ENCODE assay signal across 14 cellular contexts in genomic region chr15:44667039-44667360, GRCh38. TPM values are rescaled to one million over a fixed set of nuclear protein-coding genes. Genes with fewer than 3 reads are reported as not detected.
A peak's percentile ranks its signal among the peaks of the same experiment; 100 is the strongest.
DNase-seq lines count a peak whose midpoint lies in the region; ATAC-seq, FAIRE-seq and TF ChIP-seq lines count a peak whose summit lies in the region.
"Had no signal": no experiment of that assay in that cellular context is flagged by ENCODE, and none has a peak within 500 bp of the region (broad histone marks: within the 10 kb centered on the region; RNA-seq: fewer than 3 reads in every experiment).

No MANE protein-coding gene starts in this region.

- H3K36me3 ChIP-seq in OCI-LY3 (replicated peaks; ENCODE audit: low read depth, low read length) (no peaks in the 10 kb centered on the region), K562 (ENCODE audit: control insufficient read depth, insufficient read depth, low read length) (no peaks in the 10 kb centered on the region)

- no peak for FAIRE-seq in K562 (lab: Jason Lieb, UNC)
- FAIRE-seq: H1 had no signal

- peaks cover 8% of the 10 kb centered on the region for H3K36me3 Mint-ChIP-seq in activated naive CD4-positive, alpha-beta T cell treated with anti-CD3 and anti-CD28 coated beads, Interleukin-2, amount 10 ng/mL, durations not matched to agents 7 days and 5 days
- H3K36me3 Mint-ChIP-seq in stimulated activated memory B cell treated with anti-CD40 and anti-IgM and Interleukin-4, amounts not matched to agents 10 μg/mL and 1 μg/mL and 100 μg/mL, for 72 hours = peaks cover 1% of the 10 kb centered on the region

- peaks cover 85% of the 10 kb centered on the region for H3K4me1 ChIP-seq in OCI-LY3 (ENCODE audit: low read length)
- H3K4me1 ChIP-seq in K562 (replicated peaks in 1 of 2; ENCODE audit: control insufficient read depth in 2 of 2, insufficient read depth in 2 of 2, low read length in 2 of 2) = peaks cover 14 to 20% of the 10 kb centered on the region in 2 experiments

- in situ Hi-C loops in K562 (cut with MboI) = no loop called here

- POLR2A ChIA-PET in K562 (lab: Yijun Ruan, JAX) = interaction anchor here (0.6 to 1.5 kb wide), 3 partner anchors 44 to 62 kb away, joined by 3 to 5 read pairs (median 4); partner anchors contain the start of gene PATL2

- 26% methylated on average over 3 of the region's 3 CpGs for WGBS in K562 (ENCODE audit: insufficient coverage, low coverage, missing lambda C conversion rate)

- H4K20me1 ChIP-seq in OCI-LY3 (ENCODE audit: insufficient read depth, low read length) = no peaks in the 10 kb centered on the region
- H4K20me1 ChIP-seq in K562 (replicated peaks; ENCODE audit: control insufficient read depth, insufficient read depth, low read length) = no peaks in the 10 kb centered on the region

- no peaks in the 10 kb centered on the region for H3K27me3 ChIP-seq in OCI-LY3 (ENCODE audit: low read depth, low read length)
- no peaks in the 10 kb centered on the region for H3K27me3 ChIP-seq in K562 (ENCODE audit: control insufficient read depth in 2 of 2, insufficient read depth in 2 of 2, low read length in 2 of 2)

- H3K4me1 Mint-ChIP-seq in activated naive CD4-positive, alpha-beta T cell treated with anti-CD3 and anti-CD28 coated beads, Interleukin-2, amount 10 ng/mL, durations not matched to agents 7 days and 5 days = peaks cover 81% of the 10 kb centered on the region
- peaks cover 76% of the 10 kb centered on the region for H3K4me1 Mint-ChIP-seq in stimulated activated memory B cell treated with anti-CD40 and anti-IgM and Interleukin-4, amounts not matched to agents 10 μg/mL and 1 μg/mL and 100 μg/mL, for 72 hours

- H3K4me3 Mint-ChIP-seq in activated naive CD4-positive, alpha-beta T cell treated with anti-CD3 and anti-CD28 coated beads, Interleukin-2, amount 10 ng/mL, durations not matched to agents 7 days and 5 days = peak overlapping the region; percentile 68
- peak overlapping the region; percentile 66 for H3K4me3 Mint-ChIP-seq in stimulated activated memory B cell treated with anti-CD40 and anti-IgM and Interleukin-4, amounts not matched to agents 10 μg/mL and 1 μg/mL and 100 μg/mL, for 72 hours

- TF ChIP-seq POLR2A in K562 (conservative IDR thresholded peaks at IDR 0.05) = no peak

- TF ChIP-seq RAD21 in K562 (CRISPR knock-in tag; conservative IDR thresholded peaks at IDR 0.05 in 1 of 2, IDR thresholded peaks at IDR 0.05 in 1 of 2) = no peak

- H3K9me3 ChIP-seq in OCI-LY3 (ENCODE audit: insufficient read depth, low read length) = no peaks in the 10 kb centered on the region
- no peaks in the 10 kb centered on the region for H3K9me3 ChIP-seq in K562 (replicated peaks; ENCODE audit: control insufficient read depth, insufficient read depth, low read depth, low read length)

- no peak for TF ChIP-seq EP300 in K562 (IDR thresholded peaks at IDR 0.05; ENCODE audit: low read length)

- intact Hi-C loops in K562 (cut with micrococcal nuclease) = no loop called here

- peaks cover 24% of the 10 kb centered on the region for H3K79me2 ChIP-seq in OCI-LY3 (ENCODE audit: low read length)
- peaks cover 17% of the 10 kb centered on the region for H3K79me2 ChIP-seq in K562 (ENCODE audit: control insufficient read depth, insufficient read depth, low read length)

- CTCF ChIA-PET in activated naive CD4-positive, alpha-beta T cell treated with anti-CD3 and anti-CD28 coated beads, Interleukin-2, amount 10 ng/mL, durations not matched to agents 7 days and 5 days (lab: Charles Lee) = interaction anchor here (0.9 to 6.9 kb wide), 7 partner anchors 11 to 83 kb away, joined by 3 to 168 read pairs (median 42); partner anchors contain the start of genes B2M, PATL2 and TRIM69
- CTCF ChIA-PET in K562 (lab: Yijun Ruan, JAX; ENCODE audit: low intra/inter-chr PET ratio) = no interaction called here

- no TSS peak for BruUV-seq in K562 (replicated peaks; lab: Mats Ljungman, UMichigan)

- no peaks in the 10 kb centered on the region for H3K9me1 ChIP-seq in K562 (ENCODE audit: control insufficient read depth, insufficient read depth, low read length)

- H2AFZ ChIP-seq in OCI-LY3 (ENCODE audit: low read depth, low read length) (peak overlapping the region; percentile 50; the same call in 1 of the 2 replicates), K562 (ENCODE audit: low read depth, low read length) (peak overlapping the region; percentile 69)

- H3K27ac ChIP-seq in OCI-LY3 (ENCODE audit: low read length) (peak overlapping the region; percentile 90), K562 (ENCODE audit: extremely low read depth, low read depth, low read length) (no peak overlapping the region)

- no peaks in the 10 kb centered on the region for H3K27me3 Mint-ChIP-seq in activated naive CD4-positive, alpha-beta T cell treated with anti-CD3 and anti-CD28 coated beads, Interleukin-2, amount 10 ng/mL, durations not matched to agents 7 days and 5 days
- H3K27me3 Mint-ChIP-seq in stimulated activated memory B cell treated with anti-CD40 and anti-IgM and Interleukin-4, amounts not matched to agents 10 μg/mL and 1 μg/mL and 100 μg/mL, for 72 hours = no peaks in the 10 kb centered on the region

- H3K9me3 Mint-ChIP-seq in activated naive CD4-positive, alpha-beta T cell treated with anti-CD3 and anti-CD28 coated beads, Interleukin-2, amount 10 ng/mL, durations not matched to agents 7 days and 5 days = no peaks in the 10 kb centered on the region
- H3K9me3 Mint-ChIP-seq in stimulated activated memory B cell treated with anti-CD40 and anti-IgM and Interleukin-4, amounts not matched to agents 10 μg/mL and 1 μg/mL and 100 μg/mL, for 72 hours = no peaks in the 10 kb centered on the region

- ATAC-seq in K562 (no peak), HG02798 (IDR thresholded peaks at IDR 0.05; ENCODE audit: poor library complexity, unreplicated experiment) (no peak)
- no peak for ATAC-seq in stimulated activated memory B cell treated with anti-CD40 and anti-IgM and Interleukin-4, amounts not matched to agents 10 μg/mL and 1 μg/mL and 100 μg/mL, for 72 hours

- peak overlapping the region; percentile 58 for H3K4me3 ChIP-seq in OCI-LY3 (ENCODE audit: low read length)
- H3K4me3 ChIP-seq in K562 = no peak overlapping the region

- TF ChIP-seq CTCF in OCI-LY3 (IDR thresholded peaks at IDR 0.05; ENCODE audit: low read depth, low read length) (no peak), K562 (IDR thresholded peaks at IDR 0.05 in 2 of 3, conservative IDR thresholded peaks at IDR 0.05 in 1 of 3; ENCODE audit: insufficient read depth in 2 of 3, low read depth in 1 of 3, low read length in 3 of 3) (no peak)

- H3K27ac Mint-ChIP-seq in activated naive CD4-positive, alpha-beta T cell treated with anti-CD3 and anti-CD28 coated beads, Interleukin-2, amount 10 ng/mL, durations not matched to agents 7 days and 5 days = peak overlapping the region; percentile 93
- peak overlapping the region; percentile 93 for H3K27ac Mint-ChIP-seq in stimulated activated memory B cell treated with anti-CD40 and anti-IgM and Interleukin-4, amounts not matched to agents 10 μg/mL and 1 μg/mL and 100 μg/mL, for 72 hours

- H3K4me2 ChIP-seq in OCI-LY3 (ENCODE audit: low read length) (peak overlapping the region; percentile 70), K562 (ENCODE audit: insufficient read depth, low read length) (no peak overlapping the region)

- H3K9ac ChIP-seq in OCI-LY3 (ENCODE audit: low read length) (peak overlapping the region; percentile 55), K562 (ENCODE audit: insufficient read depth in 1 of 2, low read depth in 2 of 2, low read length in 2 of 2) (no peak overlapping the region)

- no peak for DNase-seq in activated naive CD4-positive, alpha-beta T cell treated with anti-CD3 and anti-CD28 coated beads, Interleukin-2, amount 10 ng/mL, durations not matched to agents 7 days and 5 days
- DNase-seq in activated naive CD4-positive, alpha-beta T cell (lab: John Stamatoyannopoulos, UW) = no peak
- DNase-seq in K562 (ENCODE audit: extremely low read depth in 1 of 4, low spot score in 3 of 4) = no peak
- no peak for DNase-seq in ureter (ENCODE audit: low spot score)
- no peak for DNase-seq in NCI-H446 (lab: John Stamatoyannopoulos, UW)
- DNase-seq: activated CD4-positive, CD25-positive, alpha-beta regulatory T cell treated with anti-CD3 and anti-CD28 coated beads, Interleukin-2, amount 50 U/mL, for 72 hours; activated gamma-delta T cell; NCI-H1436; NCI-H510A had no signal

RNA-seq across cellular contexts. Expression of gene SPG11, which starts 3.5 kb away (rescaled TPM):
- total RNA-seq in K562 (2011; cell fraction: chromatin; rRNA removed; ENCODE audit: low replicate concordance) = 195 and 371 TPM in 2 replicates
- total RNA-seq in K562 (2011; cell fraction: nucleolus; rRNA removed) = 116 and 148 TPM in 2 replicates
- 167 and 188 TPM in 2 replicates for total RNA-seq in K562 (2011; cell fraction: nucleoplasm; rRNA removed)
- total RNA-seq in K562 (2014; rRNA removed) (31.3 and 47.4 TPM in 2 replicates), K562 (2014; rRNA removed; fragmentation: Illumina TruSeq; extraction: Trizol) (57.9 and 64.1 TPM in 2 replicates), K562 (2015; rRNA removed; fragmentation: Illumina TruSeq; extraction: Trizol) (49.6 and 55.1 TPM in 2 replicates), K562 (2021) (50.9 and 51.2 TPM in 2 replicates), ureter (155 TPM)
- polyA plus RNA-seq in K562 (2011; rRNA removed) (71.2 and 96.5 TPM in 2 replicates), K562 (2014; fragmentation: Illumina TruSeq; extraction: Trizol) (45.6 and 48.0 TPM in 2 replicates), K562 (2014; fragmentation: Nextera tagmentation; extraction: Ambion mirVana) (10 to 100 TPM; 23.3 to 24.0 TPM), K562 (2014; rRNA removed) (33.9 and 34.1 TPM in 2 replicates)
- 66.0 and 70.7 TPM in 2 replicates for polyA plus RNA-seq in K562 (2011; cell fraction: cytosol; rRNA removed)
- 99.2 and 111 TPM in 2 replicates for polyA plus RNA-seq in K562 (2011; cell fraction: nucleus; rRNA removed)
- 35.2 and 70.1 TPM in 2 replicates for polyA plus RNA-seq in K562 (2012)
- 136 and 168 TPM in 2 replicates for polyA minus RNA-seq in K562 (2011; rRNA and poly(A)+ RNA removed)
- 48.1 and 89.9 TPM in 2 replicates for polyA minus RNA-seq in K562 (2011; cell fraction: cytosol; rRNA and poly(A)+ RNA removed)
- 77.0 and 125 TPM in 2 replicates for polyA minus RNA-seq in K562 (2011; cell fraction: nucleus; rRNA and poly(A)+ RNA removed)

RNA-seq across cellular contexts. Expression of gene PATL2, which starts 44.1 kb away (rescaled TPM):
- 4.1 and 4.5 TPM in 2 replicates for total RNA-seq in K562 (2011; cell fraction: chromatin; rRNA removed; ENCODE audit: low replicate concordance)
- total RNA-seq in K562 (2011; cell fraction: nucleolus; rRNA removed) = 2.2 and 2.5 TPM in 2 replicates
- total RNA-seq in K562 (2011; cell fraction: nucleoplasm; rRNA removed) = 2.1 and 3.6 TPM in 2 replicates
- total RNA-seq in K562 (2014; rRNA removed) = 0.20 and 1.1 TPM in 2 replicates
- total RNA-seq in K562 (2014; rRNA removed; fragmentation: Illumina TruSeq; extraction: Trizol) = 0.41 and 0.69 TPM in 2 replicates
- 0.98 and 1.2 TPM in 2 replicates for total RNA-seq in K562 (2015; rRNA removed; fragmentation: Illumina TruSeq; extraction: Trizol)
- total RNA-seq in K562 (2021) = 0.60 and 0.86 TPM in 2 replicates
- 0.68 and 1.7 TPM in 2 replicates for polyA plus RNA-seq in K562 (2011; rRNA removed)
- polyA plus RNA-seq in K562 (2011; cell fraction: cytosol; rRNA removed) = 0.30 and 1.1 TPM in 2 replicates
- 7.3 and 7.5 TPM in 2 replicates for polyA plus RNA-seq in K562 (2011; cell fraction: nucleus; rRNA removed)
- 0.92 and 3.6 TPM in 2 replicates for polyA plus RNA-seq in K562 (2012)
- 0.91 and 1.2 TPM in 2 replicates for polyA plus RNA-seq in K562 (2014; fragmentation: Illumina TruSeq; extraction: Trizol)
- polyA plus RNA-seq in K562 (2014; fragmentation: Nextera tagmentation; extraction: Ambion mirVana) = under 1 TPM; 0.77 to 0.89 TPM
- 0.42 and 0.55 TPM in 2 replicates for polyA plus RNA-seq in K562 (2014; rRNA removed)
- 0.14 and 1.5 TPM in 2 replicates for polyA minus RNA-seq in K562 (2011; rRNA and poly(A)+ RNA removed)
- polyA minus RNA-seq in K562 (2011; cell fraction: cytosol; rRNA and poly(A)+ RNA removed) = not detected in 2 replicates
- 1.1 and 2.1 TPM in 2 replicates for polyA minus RNA-seq in K562 (2011; cell fraction: nucleus; rRNA and poly(A)+ RNA removed)
- total RNA-seq in ureter = 4.0 TPM
- total RNA-seq: lung microvascular endothelial cell had no signal

RNA-seq across cellular contexts. Expression of gene B2M, which starts 44.3 kb away (rescaled TPM):
- total RNA-seq in K562 (2011; cell fraction: chromatin; rRNA removed; ENCODE audit: low replicate concordance) = 410 and 624 TPM in 2 replicates
- 454 and 493 TPM in 2 replicates for total RNA-seq in K562 (2011; cell fraction: nucleolus; rRNA removed)
- total RNA-seq in K562 (2011; cell fraction: nucleoplasm; rRNA removed) = 734 and 781 TPM in 2 replicates
- total RNA-seq in K562 (2014; rRNA removed) = 508 and 518 TPM in 2 replicates
- total RNA-seq in K562 (2014; rRNA removed; fragmentation: Illumina TruSeq; extraction: Trizol) = 872 and 963 TPM in 2 replicates
- total RNA-seq in K562 (2015; rRNA removed; fragmentation: Illumina TruSeq; extraction: Trizol) = 938 and 983 TPM in 2 replicates
- total RNA-seq in K562 (2021) = 460 and 518 TPM in 2 replicates
- 1,201 and 1,654 TPM in 2 replicates for polyA plus RNA-seq in K562 (2011; rRNA removed)
- 1,148 and 3,009 TPM in 2 replicates for polyA plus RNA-seq in K562 (2011; cell fraction: cytosol; rRNA removed)
- polyA plus RNA-seq in K562 (2011; cell fraction: nucleus; rRNA removed) = 172 and 337 TPM in 2 replicates
- 946 and 1,158 TPM in 2 replicates for polyA plus RNA-seq in K562 (2012)
- polyA plus RNA-seq in K562 (2014; fragmentation: Illumina TruSeq; extraction: Trizol) = 1,667 and 1,763 TPM in 2 replicates
- 1,000 to 10,000 TPM; 2,823 to 3,138 TPM for polyA plus RNA-seq in K562 (2014; fragmentation: Nextera tagmentation; extraction: Ambion mirVana)
- 981 and 1,032 TPM in 2 replicates for polyA plus RNA-seq in K562 (2014; rRNA removed)
- polyA minus RNA-seq in K562 (2011; rRNA and poly(A)+ RNA removed) = 659 and 661 TPM in 2 replicates
- 257 and 286 TPM in 2 replicates for polyA minus RNA-seq in K562 (2011; cell fraction: cytosol; rRNA and poly(A)+ RNA removed)
- polyA minus RNA-seq in K562 (2011; cell fraction: nucleus; rRNA and poly(A)+ RNA removed) = 69.7 and 112 TPM in 2 replicates
- total RNA-seq in ureter = 1,566 TPM
